Comparison of ENCODE assay signal across 19 cellular contexts in the genomic region with DNA sequence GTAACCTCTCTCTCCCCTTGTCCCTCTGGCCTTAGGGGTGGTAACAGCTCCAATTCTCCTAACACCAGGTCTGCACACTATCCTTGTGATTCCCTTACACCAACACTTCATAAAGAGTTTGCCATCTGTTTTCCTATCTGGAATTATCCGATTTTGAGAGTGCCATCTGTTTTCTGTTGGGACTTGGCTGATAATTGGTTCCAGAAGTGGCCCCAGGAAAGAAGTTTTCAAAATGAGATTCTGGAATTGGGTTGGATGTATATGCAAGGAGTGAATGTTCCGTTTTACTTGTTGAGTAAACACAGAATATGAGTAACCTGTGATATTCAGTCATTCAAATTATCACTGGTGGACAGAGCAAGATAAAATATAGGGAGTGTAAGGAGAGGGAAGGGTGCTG.
"Had no signal": no experiment of that assay in that cellular context is flagged by ENCODE, and none has a peak within 500 bp of the region (broad histone marks: within the 10 kb centered on the region; RNA-seq: fewer than 3 reads in every experiment).

No MANE protein-coding gene starts in this region.

- H2AFZ ChIP-seq: parathyroid adenoma had no signal

- H3K4me3 ChIP-seq: dorsolateral prefrontal cortex, left lung, sigmoid colon, thyroid gland, uterus had no signal

- H3K4me3 Mint-ChIP-seq: activated CD4-positive, alpha-beta memory T cell treated with anti-CD3 and anti-CD28 coated beads for 36 hours; activated CD8-positive, alpha-beta memory T cell treated with anti-CD3 and anti-CD28 coated beads, Interleukin-2, amount 10 ng/mL, durations not matched to agents 7 days and 5 days; activated naive CD4-positive, alpha-beta T cell treated with anti-CD3 and anti-CD28 coated beads, Interleukin-2, amount 10 ng/mL, durations not matched to agents 7 days and 5 days; endodermal cell; naive B cell had no signal

- H3K79me2 ChIP-seq: parathyroid adenoma had no signal

- H3K4me1 ChIP-seq: left lung, parathyroid adenoma, sigmoid colon, thyroid gland, uterus had no signal

- H3K9me3 Mint-ChIP-seq: activated naive CD4-positive, alpha-beta T cell treated with anti-CD3 and anti-CD28 coated beads, Interleukin-2, amount 10 ng/mL, durations not matched to agents 7 days and 5 days had no signal

- H3K27ac Mint-ChIP-seq: activated CD4-positive, alpha-beta memory T cell treated with anti-CD3 and anti-CD28 coated beads for 36 hours; activated CD8-positive, alpha-beta memory T cell treated with anti-CD3 and anti-CD28 coated beads, Interleukin-2, amount 10 ng/mL, durations not matched to agents 7 days and 5 days; activated naive CD4-positive, alpha-beta T cell treated with anti-CD3 and anti-CD28 coated beads, Interleukin-2, amount 10 ng/mL, durations not matched to agents 7 days and 5 days; activated T-helper 2 cell treated with anti-CD3 and anti-CD28 coated beads, Interferon-gamma antibody, Interleukin-2, Interleukin-4, amounts not matched to agents 10 μg/mL and 5 μg/mL and 100 μg/mL, durations not matched to agents 14 hours and 24 hours and 36 hours; endodermal cell had no signal

- H3K36me3 ChIP-seq: left lung, sigmoid colon, thyroid gland, uterus had no signal

- DNase-seq: activated CD4-positive, alpha-beta memory T cell treated with anti-CD3 and anti-CD28 coated beads for 36 hours; activated CD8-positive, alpha-beta memory T cell treated with anti-CD3 and anti-CD28 coated beads, Interleukin-2, amount 10 ng/mL, durations not matched to agents 7 days and 5 days; activated naive CD4-positive, alpha-beta T cell treated with anti-CD3 and anti-CD28 coated beads, Interleukin-2, amount 10 ng/mL, durations not matched to agents 7 days and 5 days; activated T-cell treated with anti-CD3 and anti-CD28 coated beads, Interleukin-2, amount 50 U/mL, for 1 hour; dorsolateral prefrontal cortex; hypothalamus; kidney; left lung; mammary epithelial cell; naive B cell; sigmoid colon; stimulated activated CD4-positive, alpha-beta T cell treated with anti-CD3 and anti-CD28 coated beads, Interleukin-12 subunit alpha, Interleukin-12 subunit beta, amount 100 ng/mL, for 4 hours; stimulated activated CD4-positive, alpha-beta T cell treated with anti-CD3 and anti-CD28 coated beads, Interleukin-2, amount 100 ng/mL, for 24 hours; thyroid gland; uterus had no signal

- H3K9ac ChIP-seq: parathyroid adenoma had no signal

- H3K27me3 ChIP-seq: dorsolateral prefrontal cortex, left lung, sigmoid colon, thyroid gland, uterus had no signal

- H3K36me3 Mint-ChIP-seq: activated CD4-positive, alpha-beta memory T cell treated with anti-CD3 and anti-CD28 coated beads for 36 hours; activated CD8-positive, alpha-beta memory T cell treated with anti-CD3 and anti-CD28 coated beads, Interleukin-2, amount 10 ng/mL, durations not matched to agents 7 days and 5 days; activated naive CD4-positive, alpha-beta T cell treated with anti-CD3 and anti-CD28 coated beads, Interleukin-2, amount 10 ng/mL, durations not matched to agents 7 days and 5 days had no signal

- H3K4me1 Mint-ChIP-seq: activated CD8-positive, alpha-beta memory T cell treated with anti-CD3 and anti-CD28 coated beads, Interleukin-2, amount 10 ng/mL, durations not matched to agents 7 days and 5 days; activated naive CD4-positive, alpha-beta T cell treated with anti-CD3 and anti-CD28 coated beads, Interleukin-2, amount 10 ng/mL, durations not matched to agents 7 days and 5 days had no signal

- H3K27ac ChIP-seq: dorsolateral prefrontal cortex, left lung, parathyroid adenoma, sigmoid colon, thyroid gland, uterus, VCaP had no signal

- H3K9me3 ChIP-seq: left lung, sigmoid colon, thyroid gland, uterus had no signal

- ATAC-seq: activated CD8-positive, alpha-beta memory T cell treated with anti-CD3 and anti-CD28 coated beads, Interleukin-2, amount 10 ng/mL, durations not matched to agents 7 days and 5 days; left lung had no signal
